In the genomic region with DNA sequence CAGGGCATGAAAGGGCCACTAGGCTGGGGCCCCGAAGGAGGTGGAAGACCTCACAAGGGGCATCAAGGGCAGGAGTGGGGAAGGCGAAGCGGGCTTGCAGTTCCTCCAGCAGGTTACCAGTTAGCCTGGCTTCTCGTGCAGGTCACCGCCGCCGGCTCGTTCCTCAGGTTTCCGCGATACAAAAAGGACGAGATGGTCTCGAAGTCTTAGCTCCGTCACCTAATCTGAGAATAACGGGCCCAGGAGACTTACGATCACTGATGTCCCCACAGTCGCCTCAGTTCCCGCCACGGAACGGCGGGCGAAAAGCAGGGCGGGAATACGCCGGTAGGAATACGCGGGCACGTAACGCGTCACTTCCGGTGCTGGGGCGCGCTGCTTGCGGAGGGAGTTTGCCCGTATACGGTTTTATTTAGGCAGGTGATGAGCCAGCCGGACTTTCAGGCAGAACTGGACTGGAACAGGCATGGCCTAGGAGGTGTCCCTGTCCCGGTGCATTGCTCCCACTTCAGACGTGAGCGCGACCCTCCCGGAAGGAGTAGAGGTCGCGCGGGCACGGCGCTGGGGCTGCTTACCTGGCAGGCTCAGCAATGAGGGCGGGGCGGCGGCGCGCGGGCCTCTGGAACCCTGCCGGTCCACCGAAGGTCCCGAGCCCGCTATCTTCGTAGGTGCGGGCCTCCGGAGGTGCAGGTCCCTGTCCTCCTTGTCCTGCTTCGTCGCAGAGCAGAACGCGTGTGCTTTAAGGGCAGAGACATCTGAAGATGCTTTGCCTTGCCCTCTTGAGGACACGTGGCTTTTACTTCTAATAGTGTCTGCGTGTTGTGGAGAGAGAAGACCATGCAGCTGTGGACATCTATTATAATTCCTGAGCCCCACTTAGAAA, we compare ENCODE assay signal across 1 cellular context.
TF ChIP-seq lines count a peak whose summit lies in the region.

A gene with protein sequence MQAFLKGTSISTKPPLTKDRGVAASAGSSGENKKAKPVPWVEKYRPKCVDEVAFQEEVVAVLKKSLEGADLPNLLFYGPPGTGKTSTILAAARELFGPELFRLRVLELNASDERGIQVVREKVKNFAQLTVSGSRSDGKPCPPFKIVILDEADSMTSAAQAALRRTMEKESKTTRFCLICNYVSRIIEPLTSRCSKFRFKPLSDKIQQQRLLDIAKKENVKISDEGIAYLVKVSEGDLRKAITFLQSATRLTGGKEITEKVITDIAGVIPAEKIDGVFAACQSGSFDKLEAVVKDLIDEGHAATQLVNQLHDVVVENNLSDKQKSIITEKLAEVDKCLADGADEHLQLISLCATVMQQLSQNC (minus strand): TSS at position 310 of the 883 bp plus-strand sequence. CDS start 1,769 bp downstream, outside the sequence.

TF ChIP-seq in HepG2, 621 proteins besides CTCF, POLR2A, EP300 and RAD21 (continued from another document and continues in another):
- TF ChIP-seq MAZ (IDR thresholded peaks at IDR 0.05; ENCODE audit: borderline replicate concordance, low read depth, low read length) = no peak
- TF ChIP-seq MAZ (CRISPR knock-in tag; IDR thresholded peaks at IDR 0.05; ENCODE audit: low read depth) = peak; percentile 83
- TF ChIP-seq IRF2 (CRISPR knock-in tag; IDR thresholded peaks at IDR 0.05) = peak; percentile 56; the same call in 1 of the 2 replicates
- 0 out of 2 replicates have a peak, but pooled peaks have one; percentile 62 for TF ChIP-seq ZNF546 (CRISPR knock-in tag; conservative IDR thresholded peaks at IDR 0.05)
- TF ChIP-seq ZNF562 (CRISPR knock-in tag; IDR thresholded peaks at IDR 0.05; ENCODE audit: borderline replicate concordance) = no peak
- TF ChIP-seq RBFOX2 (IDR thresholded peaks at IDR 0.05; ENCODE audit: low read depth, low read length) = peak; percentile 91
- TF ChIP-seq SOX13 (IDR thresholded peaks at IDR 0.05) = no peak
- TF ChIP-seq SOX13 (CRISPR knock-in tag; conservative IDR thresholded peaks at IDR 0.05 in 1 of 2, IDR thresholded peaks at IDR 0.05 in 1 of 2) = peak in 1 of 2 experiments; percentile 44; a peak in 2 of 4 replicates
- TF ChIP-seq, protein P1, sequence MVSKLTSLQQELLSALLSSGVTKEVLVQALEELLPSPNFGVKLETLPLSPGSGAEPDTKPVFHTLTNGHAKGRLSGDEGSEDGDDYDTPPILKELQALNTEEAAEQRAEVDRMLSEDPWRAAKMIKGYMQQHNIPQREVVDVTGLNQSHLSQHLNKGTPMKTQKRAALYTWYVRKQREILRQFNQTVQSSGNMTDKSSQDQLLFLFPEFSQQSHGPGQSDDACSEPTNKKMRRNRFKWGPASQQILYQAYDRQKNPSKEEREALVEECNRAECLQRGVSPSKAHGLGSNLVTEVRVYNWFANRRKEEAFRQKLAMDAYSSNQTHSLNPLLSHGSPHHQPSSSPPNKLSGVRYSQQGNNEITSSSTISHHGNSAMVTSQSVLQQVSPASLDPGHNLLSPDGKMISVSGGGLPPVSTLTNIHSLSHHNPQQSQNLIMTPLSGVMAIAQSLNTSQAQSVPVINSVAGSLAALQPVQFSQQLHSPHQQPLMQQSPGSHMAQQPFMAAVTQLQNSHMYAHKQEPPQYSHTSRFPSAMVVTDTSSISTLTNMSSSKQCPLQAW (CRISPR knock-in tag; IDR thresholded peaks at IDR 0.05) = peak; percentile 75
- TF ChIP-seq ZMYM4 (CRISPR knock-in tag; IDR thresholded peaks at IDR 0.05) = peak; percentile 78; the same call in 1 of the 2 replicates
- TF ChIP-seq, protein P2, sequence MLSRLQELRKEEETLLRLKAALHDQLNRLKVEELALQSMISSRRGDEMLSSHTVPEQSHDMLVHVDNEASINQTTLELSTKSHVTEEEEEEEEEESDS (CRISPR knock-in tag; IDR thresholded peaks at IDR 0.05; ENCODE audit: borderline replicate concordance) = no peak
- TF ChIP-seq, protein P3, sequence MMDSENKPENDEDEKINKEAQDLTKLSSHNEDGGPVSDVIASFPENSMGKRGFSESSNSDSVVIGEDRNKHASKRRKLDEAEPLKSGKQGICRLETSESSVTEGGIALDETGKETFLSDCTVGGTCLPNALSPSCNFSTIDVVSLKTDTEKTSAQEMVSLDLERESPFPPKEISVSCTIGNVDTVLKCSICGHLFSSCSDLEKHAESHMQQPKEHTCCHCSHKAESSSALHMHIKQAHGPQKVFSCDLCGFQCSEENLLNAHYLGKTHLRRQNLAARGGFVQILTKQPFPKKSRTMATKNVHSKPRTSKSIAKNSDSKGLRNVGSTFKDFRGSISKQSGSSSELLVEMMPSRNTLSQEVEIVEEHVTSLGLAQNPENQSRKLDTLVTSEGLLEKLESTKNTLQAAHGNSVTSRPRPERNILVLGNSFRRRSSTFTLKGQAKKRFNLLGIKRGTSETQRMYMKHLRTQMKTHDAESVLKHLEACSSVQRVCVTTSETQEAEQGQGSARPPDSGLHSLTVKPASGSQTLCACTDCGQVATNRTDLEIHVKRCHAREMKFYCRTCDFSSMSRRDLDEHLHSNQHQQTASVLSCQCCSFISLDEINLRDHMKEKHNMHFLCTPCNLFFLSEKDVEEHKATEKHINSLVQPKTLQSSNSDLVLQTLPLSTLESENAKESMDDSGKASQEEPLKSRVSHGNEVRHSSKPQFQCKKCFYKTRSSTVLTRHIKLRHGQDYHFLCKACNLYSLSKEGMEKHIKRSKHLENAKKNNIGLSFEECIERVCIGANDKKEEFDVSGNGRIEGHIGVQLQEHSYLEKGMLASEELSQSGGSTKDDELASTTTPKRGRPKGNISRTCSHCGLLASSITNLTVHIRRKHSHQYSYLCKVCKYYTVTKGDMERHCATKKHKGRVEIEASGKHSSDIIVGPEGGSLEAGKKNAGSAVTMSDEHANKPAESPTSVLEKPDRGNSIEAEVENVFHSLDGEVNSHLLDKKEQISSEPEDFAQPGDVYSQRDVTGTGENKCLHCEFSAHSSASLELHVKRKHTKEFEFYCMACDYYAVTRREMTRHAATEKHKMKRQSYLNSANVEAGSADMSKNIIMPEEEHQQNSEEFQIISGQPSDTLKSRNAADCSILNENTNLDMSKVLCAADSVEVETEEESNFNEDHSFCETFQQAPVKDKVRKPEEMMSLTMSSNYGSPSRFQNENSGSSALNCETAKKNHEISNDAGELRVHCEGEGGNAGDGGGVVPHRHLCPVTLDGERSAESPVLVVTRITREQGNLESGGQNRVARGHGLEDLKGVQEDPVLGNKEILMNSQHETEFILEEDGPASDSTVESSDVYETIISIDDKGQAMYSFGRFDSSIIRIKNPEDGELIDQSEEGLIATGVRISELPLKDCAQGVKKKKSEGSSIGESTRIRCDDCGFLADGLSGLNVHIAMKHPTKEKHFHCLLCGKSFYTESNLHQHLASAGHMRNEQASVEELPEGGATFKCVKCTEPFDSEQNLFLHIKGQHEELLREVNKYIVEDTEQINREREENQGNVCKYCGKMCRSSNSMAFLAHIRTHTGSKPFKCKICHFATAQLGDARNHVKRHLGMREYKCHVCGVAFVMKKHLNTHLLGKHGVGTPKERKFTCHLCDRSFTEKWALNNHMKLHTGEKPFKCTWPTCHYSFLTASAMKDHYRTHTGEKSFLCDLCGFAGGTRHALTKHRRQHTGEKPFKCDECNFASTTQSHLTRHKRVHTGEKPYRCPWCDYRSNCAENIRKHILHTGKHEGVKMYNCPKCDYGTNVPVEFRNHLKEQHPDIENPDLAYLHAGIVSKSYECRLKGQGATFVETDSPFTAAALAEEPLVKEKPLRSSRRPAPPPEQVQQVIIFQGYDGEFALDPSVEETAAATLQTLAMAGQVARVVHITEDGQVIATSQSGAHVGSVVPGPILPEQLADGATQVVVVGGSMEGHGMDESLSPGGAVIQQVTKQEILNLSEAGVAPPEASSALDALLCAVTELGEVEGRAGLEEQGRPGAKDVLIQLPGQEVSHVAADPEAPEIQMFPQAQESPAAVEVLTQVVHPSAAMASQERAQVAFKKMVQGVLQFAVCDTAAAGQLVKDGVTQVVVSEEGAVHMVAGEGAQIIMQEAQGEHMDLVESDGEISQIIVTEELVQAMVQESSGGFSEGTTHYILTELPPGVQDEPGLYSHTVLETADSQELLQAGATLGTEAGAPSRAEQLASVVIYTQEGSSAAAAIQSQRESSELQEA (CRISPR knock-in tag; IDR thresholded peaks at IDR 0.05; ENCODE audit: not compliant biosample characterization) = peak; percentile 45
- TF ChIP-seq, protein P4, sequence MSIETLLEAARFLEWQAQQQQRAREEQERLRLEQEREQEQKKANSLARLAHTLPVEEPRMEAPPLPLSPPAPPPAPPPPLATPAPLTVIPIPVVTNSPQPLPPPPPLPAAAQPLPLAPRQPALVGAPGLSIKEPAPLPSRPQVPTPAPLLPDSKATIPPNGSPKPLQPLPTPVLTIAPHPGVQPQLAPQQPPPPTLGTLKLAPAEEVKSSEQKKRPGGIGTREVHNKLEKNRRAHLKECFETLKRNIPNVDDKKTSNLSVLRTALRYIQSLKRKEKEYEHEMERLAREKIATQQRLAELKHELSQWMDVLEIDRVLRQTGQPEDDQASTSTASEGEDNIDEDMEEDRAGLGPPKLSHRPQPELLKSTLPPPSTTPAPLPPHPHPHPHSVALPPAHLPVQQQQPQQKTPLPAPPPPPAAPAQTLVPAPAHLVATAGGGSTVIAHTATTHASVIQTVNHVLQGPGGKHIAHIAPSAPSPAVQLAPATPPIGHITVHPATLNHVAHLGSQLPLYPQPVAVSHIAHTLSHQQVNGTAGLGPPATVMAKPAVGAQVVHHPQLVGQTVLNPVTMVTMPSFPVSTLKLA (IDR thresholded peaks at IDR 0.05) = no peak
- 0 out of 2 replicates have a peak, but pooled peaks have one; percentile 88 for TF ChIP-seq ZNF235 (CRISPR knock-in tag; IDR thresholded peaks at IDR 0.05; ENCODE audit: borderline replicate concordance)
- no peak; the same call in 1 of the 2 replicates for TF ChIP-seq JUN (CRISPR knock-in tag; IDR thresholded peaks at IDR 0.05)
- TF ChIP-seq ZNF780A (CRISPR knock-in tag; IDR thresholded peaks at IDR 0.05) = peak; percentile 54; the same call in 1 of the 2 replicates
- no peak for TF ChIP-seq ZNF12 (CRISPR knock-in tag; IDR thresholded peaks at IDR 0.05)
- TF ChIP-seq, protein P5, sequence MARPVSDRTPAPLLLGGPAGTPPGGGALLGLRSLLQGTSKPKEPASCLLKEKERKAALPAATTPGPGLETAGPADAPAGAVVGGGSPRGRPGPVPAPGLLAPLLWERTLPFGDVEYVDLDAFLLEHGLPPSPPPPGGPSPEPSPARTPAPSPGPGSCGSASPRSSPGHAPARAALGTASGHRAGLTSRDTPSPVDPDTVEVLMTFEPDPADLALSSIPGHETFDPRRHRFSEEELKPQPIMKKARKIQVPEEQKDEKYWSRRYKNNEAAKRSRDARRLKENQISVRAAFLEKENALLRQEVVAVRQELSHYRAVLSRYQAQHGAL (CRISPR knock-in tag; IDR thresholded peaks at IDR 0.05; ENCODE audit: not compliant biosample characterization) = no peak
- TF ChIP-seq, protein P6, sequence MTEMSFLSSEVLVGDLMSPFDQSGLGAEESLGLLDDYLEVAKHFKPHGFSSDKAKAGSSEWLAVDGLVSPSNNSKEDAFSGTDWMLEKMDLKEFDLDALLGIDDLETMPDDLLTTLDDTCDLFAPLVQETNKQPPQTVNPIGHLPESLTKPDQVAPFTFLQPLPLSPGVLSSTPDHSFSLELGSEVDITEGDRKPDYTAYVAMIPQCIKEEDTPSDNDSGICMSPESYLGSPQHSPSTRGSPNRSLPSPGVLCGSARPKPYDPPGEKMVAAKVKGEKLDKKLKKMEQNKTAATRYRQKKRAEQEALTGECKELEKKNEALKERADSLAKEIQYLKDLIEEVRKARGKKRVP (CRISPR knock-in tag; IDR thresholded peaks at IDR 0.05) = peak in 1 of 2 experiments; percentile 53; a peak in 1 of 4 replicates
- no peak for TF ChIP-seq ZBTB42 (CRISPR knock-in tag; IDR thresholded peaks at IDR 0.05)
- TF ChIP-seq, protein P7, sequence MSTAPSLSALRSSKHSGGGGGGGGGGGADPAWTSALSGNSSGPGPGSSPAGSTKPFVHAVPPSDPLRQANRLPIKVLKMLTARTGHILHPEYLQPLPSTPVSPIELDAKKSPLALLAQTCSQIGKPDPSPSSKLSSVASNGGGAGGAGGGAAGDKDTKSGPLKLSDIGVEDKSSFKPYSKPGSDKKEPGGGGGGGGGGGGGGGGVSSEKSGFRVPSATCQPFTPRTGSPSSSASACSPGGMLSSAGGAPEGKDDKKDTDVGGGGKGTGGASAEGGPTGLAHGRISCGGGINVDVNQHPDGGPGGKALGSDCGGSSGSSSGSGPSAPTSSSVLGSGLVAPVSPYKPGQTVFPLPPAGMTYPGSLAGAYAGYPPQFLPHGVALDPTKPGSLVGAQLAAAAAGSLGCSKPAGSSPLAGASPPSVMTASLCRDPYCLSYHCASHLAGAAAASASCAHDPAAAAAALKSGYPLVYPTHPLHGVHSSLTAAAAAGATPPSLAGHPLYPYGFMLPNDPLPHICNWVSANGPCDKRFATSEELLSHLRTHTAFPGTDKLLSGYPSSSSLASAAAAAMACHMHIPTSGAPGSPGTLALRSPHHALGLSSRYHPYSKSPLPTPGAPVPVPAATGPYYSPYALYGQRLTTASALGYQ (CRISPR knock-in tag; IDR thresholded peaks at IDR 0.05) = peak; percentile 48; the same call in 1 of the 2 replicates
- no peak for TF ChIP-seq SATB2 (CRISPR knock-in tag; IDR thresholded peaks at IDR 0.05)
- no peak; the same call in 1 of the 2 replicates for TF ChIP-seq ZSCAN30 (CRISPR knock-in tag; IDR thresholded peaks at IDR 0.05)
- no peak for TF ChIP-seq ZNF720 (CRISPR knock-in tag; IDR thresholded peaks at IDR 0.05)
- TF ChIP-seq NFRKB (IDR thresholded peaks at IDR 0.05) = no peak
- no peak for TF ChIP-seq LCORL (IDR thresholded peaks at IDR 0.05)
- peak; percentile 92 for TF ChIP-seq LCORL (CRISPR knock-in tag; IDR thresholded peaks at IDR 0.05)
- no peak for TF ChIP-seq TBL1XR1 (IDR thresholded peaks at IDR 0.05; ENCODE audit: borderline replicate concordance, low read length, partially characterized antibody)
- peak; percentile 74 for TF ChIP-seq U2AF1 (optimal IDR thresholded peaks at IDR 0.05; ENCODE audit: low read depth, low read length)
- TF ChIP-seq, protein P8, sequence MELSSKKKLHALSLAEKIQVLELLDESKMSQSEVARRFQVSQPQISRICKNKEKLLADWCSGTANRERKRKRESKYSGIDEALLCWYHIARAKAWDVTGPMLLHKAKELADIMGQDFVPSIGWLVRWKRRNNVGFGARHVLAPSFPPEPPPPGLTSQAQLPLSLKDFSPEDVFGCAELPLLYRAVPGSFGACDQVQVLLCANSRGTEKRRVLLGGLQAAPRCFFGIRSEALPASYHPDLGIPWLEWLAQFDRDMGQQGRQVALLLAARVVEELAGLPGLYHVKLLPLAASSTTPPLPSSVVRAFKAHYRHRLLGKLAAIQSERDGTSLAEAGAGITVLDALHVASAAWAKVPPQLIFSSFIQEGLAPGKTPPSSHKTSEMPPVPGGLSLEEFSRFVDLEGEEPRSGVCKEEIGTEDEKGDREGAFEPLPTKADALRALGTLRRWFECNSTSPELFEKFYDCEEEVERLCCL (CRISPR knock-in tag; IDR thresholded peaks at IDR 0.05; ENCODE audit: borderline replicate concordance) = no peak
- TF ChIP-seq, protein P9, sequence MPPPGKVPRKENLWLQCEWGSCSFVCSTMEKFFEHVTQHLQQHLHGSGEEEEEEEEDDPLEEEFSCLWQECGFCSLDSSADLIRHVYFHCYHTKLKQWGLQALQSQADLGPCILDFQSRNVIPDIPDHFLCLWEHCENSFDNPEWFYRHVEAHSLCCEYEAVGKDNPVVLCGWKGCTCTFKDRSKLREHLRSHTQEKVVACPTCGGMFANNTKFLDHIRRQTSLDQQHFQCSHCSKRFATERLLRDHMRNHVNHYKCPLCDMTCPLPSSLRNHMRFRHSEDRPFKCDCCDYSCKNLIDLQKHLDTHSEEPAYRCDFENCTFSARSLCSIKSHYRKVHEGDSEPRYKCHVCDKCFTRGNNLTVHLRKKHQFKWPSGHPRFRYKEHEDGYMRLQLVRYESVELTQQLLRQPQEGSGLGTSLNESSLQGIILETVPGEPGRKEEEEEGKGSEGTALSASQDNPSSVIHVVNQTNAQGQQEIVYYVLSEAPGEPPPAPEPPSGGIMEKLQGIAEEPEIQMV (CRISPR knock-in tag; IDR thresholded peaks at IDR 0.05; ENCODE audit: low read depth) = peak; percentile 49; the same call in 1 of the 2 replicates
- TF ChIP-seq ZNF761 (CRISPR knock-in tag; conservative IDR thresholded peaks at IDR 0.05) = 0 out of 2 replicates have a peak, but pooled peaks have one; percentile 79
- TF ChIP-seq ELF1 (CRISPR knock-in tag; IDR thresholded peaks at IDR 0.05) = peak; percentile 89
- peak; percentile 56; the same call in 1 of the 2 replicates for TF ChIP-seq MIER2 (CRISPR knock-in tag; IDR thresholded peaks at IDR 0.05)
- TF ChIP-seq TBX3 (IDR thresholded peaks at IDR 0.05; ENCODE audit: borderline replicate concordance) = no peak
